9 cellular contexts compared by ENCODE assay signal in the genomic region with DNA sequence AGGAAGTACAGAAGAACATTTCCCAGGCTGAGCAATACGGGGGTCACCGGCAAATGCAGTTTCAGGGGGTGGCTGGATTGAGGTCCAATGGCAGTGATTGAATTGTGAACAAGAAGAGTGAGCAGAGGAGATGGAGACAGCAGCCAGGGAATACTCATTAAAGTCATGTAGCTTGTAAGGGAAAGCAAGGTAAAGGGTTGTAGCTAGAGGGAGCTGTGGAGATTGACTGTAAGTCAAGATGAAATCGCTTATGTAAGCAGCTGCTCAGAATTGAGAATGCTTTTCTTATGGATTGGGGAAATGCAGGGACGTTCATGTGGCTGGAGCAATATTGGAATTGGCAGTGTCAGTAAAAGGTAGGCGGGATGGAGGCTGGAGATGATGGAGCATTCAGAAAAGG.
A peak's percentile ranks its signal among the peaks of the same experiment; 100 is the strongest.
DNase-seq lines count a peak whose midpoint lies in the region; ATAC-seq, FAIRE-seq and TF ChIP-seq lines count a peak whose summit lies in the region.
"Had no signal": no experiment of that assay in that cellular context is flagged by ENCODE, and none has a peak within 500 bp of the region (broad histone marks: within the 10 kb centered on the region; RNA-seq: fewer than 3 reads in every experiment).

No MANE protein-coding gene starts in this region.

- BruUV-seq in endothelial cell of umbilical vein (replicated peaks; lab: Mats Ljungman, UMichigan), result no TSS peak

- no peak overlapping the region for H3K4me3 ChIP-seq in endothelial cell of umbilical vein (replicated peaks in 1 of 3; ENCODE audit: insufficient read depth in 1 of 3, low read depth in 1 of 3, low read length in 3 of 3)
- H3K4me3 ChIP-seq in psoas muscle, result no peak overlapping the region
- H3K4me3 ChIP-seq: BLaER1 treated with 17β-estradiol and CSF1 and Interleukin-3, amounts not matched to agents 10 nM and 100 nM had no signal

- no peak overlapping the region for H3K9ac ChIP-seq in endothelial cell of umbilical vein (replicated peaks; ENCODE audit: extremely low read depth, insufficient read depth, low read length)
- H3K9ac ChIP-seq: BLaER1 treated with 17β-estradiol and CSF1 and Interleukin-3, amounts not matched to agents 10 nM and 100 nM had no signal

- H3K4me1 ChIP-seq in endothelial cell of umbilical vein (ENCODE audit: control insufficient read depth, extremely low read depth, insufficient read depth, low read length), result no peaks in the 10 kb centered on the region
- no peaks in the 10 kb centered on the region for H3K4me1 ChIP-seq in psoas muscle

- no peak overlapping the region for H2AFZ ChIP-seq in endothelial cell of umbilical vein (ENCODE audit: low read depth, low read length)

- peak; percentile 57 for DNase-seq in NCI-H1105 treated with DMSO at 0.1 percent for 48 hours (lab: John Stamatoyannopoulos, UW)
- no peak for DNase-seq in NCI-H1105 (lab: John Stamatoyannopoulos, UW)
- peak; percentile 23 for DNase-seq in NCI-H446 treated with DMSO at 0.1 percent for 48 hours (lab: John Stamatoyannopoulos, UW)
- peak; percentile 26 for DNase-seq in endothelial cell of umbilical vein (ENCODE audit: low read depth, low spot score)
- no peak for DNase-seq in psoas muscle
- no peak for DNase-seq in NOMO-1 treated with dmso at 0.1 percent for 144 hours (lab: John Stamatoyannopoulos, UW; ENCODE audit: unreplicated experiment)
- no peak for DNase-seq in activated gamma-delta T cell (lab: John Stamatoyannopoulos, UW)

- H3K27me3 ChIP-seq in endothelial cell of umbilical vein (ENCODE audit: control insufficient read depth in 2 of 2, insufficient read depth in 2 of 2, low read length in 2 of 2) (no peaks in the 10 kb centered on the region), psoas muscle (ENCODE audit: insufficient read depth in 3 of 3, low read length in 2 of 3) (peaks cover 0 to 2% (median 0%) of the 10 kb centered on the region in 3 donors)
- H3K27me3 ChIP-seq: BLaER1 treated with 17β-estradiol and CSF1 and Interleukin-3, amounts not matched to agents 10 nM and 100 nM had no signal

- intact Hi-C loops in endothelial cell of umbilical vein (cut with micrococcal nuclease) (no loop called here), psoas muscle (cut with DNase I) (no loop called here)

- POLR2A ChIA-PET in endothelial cell of umbilical vein (lab: Charles Lee), result no interaction called here

- H3K27ac ChIP-seq in endothelial cell of umbilical vein (ENCODE audit: insufficient read depth, low read depth, low read length) (no peak overlapping the region), psoas muscle (no peak overlapping the region)
- H3K27ac ChIP-seq: BLaER1 treated with 17β-estradiol and CSF1 and Interleukin-3, amounts not matched to agents 10 nM and 100 nM had no signal

- WGBS in psoas muscle, 3 donors, result 41 to 54% (median 50%) methylated on average over 5 of the region's 5 CpGs

- no peaks in the 10 kb centered on the region for H3K9me1 ChIP-seq in endothelial cell of umbilical vein (replicated peaks; ENCODE audit: control insufficient read depth, extremely low read depth, insufficient read depth, low read length)

- TF ChIP-seq CTCF in endothelial cell of umbilical vein (IDR thresholded peaks at IDR 0.05; ENCODE audit: extremely low read depth in 1 of 2, insufficient read depth in 1 of 2, low read depth in 1 of 2, low read length in 2 of 2), result peak in 1 of 2 donors; percentile 20
- peak; percentile 15 for TF ChIP-seq CTCF in psoas muscle (IDR thresholded peaks at IDR 0.05)

- dilution Hi-C loops in endothelial cell of umbilical vein (cut with MboI; ENCODE audit: extremely low pct_ligation_motif_present, low sequenced_read_pairs), result no loop called here

- no peaks in the 10 kb centered on the region for H3K36me3 ChIP-seq in endothelial cell of umbilical vein (ENCODE audit: control insufficient read depth in 2 of 2, extremely low read depth in 1 of 2, insufficient read depth in 2 of 2, low read length in 2 of 2)
- H3K36me3 ChIP-seq in psoas muscle (ENCODE audit: insufficient read depth in 1 of 2, low read depth in 1 of 2), result no peaks in the 10 kb centered on the region
- H3K36me3 ChIP-seq: BLaER1 treated with 17β-estradiol and CSF1 and Interleukin-3, amounts not matched to agents 10 nM and 100 nM had no signal

- ATAC-seq in psoas muscle, result no peak
- no peak for ATAC-seq in HG02763 (IDR thresholded peaks at IDR 0.05; ENCODE audit: unreplicated experiment)

- peak; percentile 60 for FAIRE-seq in endothelial cell of umbilical vein (lab: Jason Lieb, UNC)

- no peaks in the 10 kb centered on the region for H4K20me1 ChIP-seq in endothelial cell of umbilical vein (replicated peaks; ENCODE audit: control insufficient read depth, extremely low read depth, insufficient read depth, low read length)
- H4K20me1 ChIP-seq: BLaER1 treated with 17β-estradiol and CSF1 and Interleukin-3, amounts not matched to agents 10 nM and 100 nM had no signal

- no peak overlapping the region for H3K4me2 ChIP-seq in endothelial cell of umbilical vein (ENCODE audit: insufficient read depth, low read length)
- H3K4me2 ChIP-seq: BLaER1 treated with 17β-estradiol and CSF1 and Interleukin-3, amounts not matched to agents 10 nM and 100 nM had no signal

- no peak for TF ChIP-seq POLR2A in endothelial cell of umbilical vein (IDR thresholded peaks at IDR 0.05; ENCODE audit: low read depth, low read length)

- CTCF ChIA-PET in endothelial cell of umbilical vein (lab: Charles Lee), result interaction anchor here (0.7 to 2.4 kb wide), 10 partner anchors 14 to 679 kb away, joined by 3 to 18 read pairs (median 4); no protein-coding TSS in a partner anchor

- no peaks in the 10 kb centered on the region for H3K79me2 ChIP-seq in endothelial cell of umbilical vein (ENCODE audit: control insufficient read depth, insufficient read depth, low read length)

- H3K9me3 ChIP-seq in endothelial cell of umbilical vein (replicated peaks; ENCODE audit: control insufficient read depth, insufficient read depth, low read length) (no peaks in the 10 kb centered on the region), psoas muscle (no peaks in the 10 kb centered on the region)
- H3K9me3 ChIP-seq: BLaER1 treated with 17β-estradiol and CSF1 and Interleukin-3, amounts not matched to agents 10 nM and 100 nM had no signal

TF ChIP-seq in endothelial cell of umbilical vein, 7 proteins besides CTCF, POLR2A, EP300 and RAD21:
- no peak for TF ChIP-seq EZH2 (IDR thresholded peaks at IDR 0.05; ENCODE audit: borderline replicate concordance, low read depth, low read length, severe bottlenecking)
- no peak for TF ChIP-seq JUN (IDR thresholded peaks at IDR 0.05; ENCODE audit: borderline replicate concordance, insufficient read depth, insufficient read length, low read depth)
- no peak for TF ChIP-seq MYC (IDR thresholded peaks at IDR 0.05; ENCODE audit: low read depth, low read length)
- TF ChIP-seq POLR2AphosphoS5 (IDR thresholded peaks at IDR 0.05; ENCODE audit: insufficient read depth, low read depth, low read length), result no peak
- TF ChIP-seq GATA2 (IDR thresholded peaks at IDR 0.05; ENCODE audit: insufficient read depth, insufficient read length, low read depth, low read length), result no peak
- TF ChIP-seq, protein P1, sequence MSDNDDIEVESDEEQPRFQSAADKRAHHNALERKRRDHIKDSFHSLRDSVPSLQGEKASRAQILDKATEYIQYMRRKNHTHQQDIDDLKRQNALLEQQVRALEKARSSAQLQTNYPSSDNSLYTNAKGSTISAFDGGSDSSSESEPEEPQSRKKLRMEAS (IDR thresholded peaks at IDR 0.05; ENCODE audit: insufficient read depth, insufficient read length), result no peak
TF ChIP-seq in endothelial cell of umbilical vein: peak in this region for 0.

Comparison
In these comparisons a context has a peak if more than half of its experiments do, and no peak if none do; other contexts are left out.
1. DNase-seq: peak in NCI-H1105 treated with DMSO at 0.1 percent for 48 hours (single experiment), NCI-H446 treated with DMSO at 0.1 percent for 48 hours (single experiment) and endothelial cell of umbilical vein (single experiment); none in NCI-H1105 (single experiment), psoas muscle (0 of 2), NOMO-1 treated with dmso at 0.1 percent for 144 hours (single experiment) and activated gamma-delta T cell (single experiment).